17 cellular contexts compared by ENCODE assay signal in the genomic region with DNA sequence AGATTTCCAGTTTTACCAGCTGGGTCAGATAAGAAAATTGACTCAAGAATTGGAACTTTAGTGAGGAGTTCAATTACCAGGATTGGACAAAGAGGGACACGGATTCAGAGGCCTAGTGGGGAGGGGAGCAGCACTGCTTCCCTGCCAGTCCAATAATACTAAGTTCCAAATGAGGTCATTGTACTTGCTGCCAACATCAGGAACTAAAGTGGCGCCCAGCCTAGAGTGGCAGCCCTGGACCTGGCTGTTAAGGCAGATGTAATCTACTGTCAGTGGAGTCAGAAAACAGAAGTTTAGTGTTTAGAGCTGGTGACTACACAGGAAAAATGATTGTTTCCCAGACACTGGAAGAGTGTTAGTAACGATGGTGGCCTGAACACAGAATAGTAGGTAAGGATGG.
"Had no signal": no experiment of that assay in that cellular context is flagged by ENCODE, and none has a peak within 500 bp of the region (broad histone marks: within the 10 kb centered on the region; RNA-seq: fewer than 3 reads in every experiment).

No MANE protein-coding gene starts in this region.

- H3K27ac ChIP-seq: epithelial cell of prostate, neutrophil, prostate gland, SJSA1, testis, WERI-Rb-1 had no signal

- ATAC-seq: activated CD8-positive, alpha-beta T cell treated with anti-CD3 and anti-CD28 coated beads, Interleukin-2, amount 10 ng/mL, durations not matched to agents 7 days and 5 days; effector memory CD8-positive, alpha-beta T cell; stimulated activated naive CD8-positive, alpha-beta T cell treated with anti-CD3 and anti-CD28 coated beads, Interleukin-15, Interleukin-2, amounts not matched to agents 100 U/mL and 50 U/mL, for 24 hours had no signal

- DNase-seq: activated CD4-positive, alpha-beta T cell treated with anti-CD3 and anti-CD28 coated beads for 48 hours; activated CD8-positive, alpha-beta memory T cell treated with anti-CD3 and anti-CD28 coated beads, Interleukin-2, amount 50 U/mL, for 48 hours; activated CD8-positive, alpha-beta T cell treated with anti-CD3 and anti-CD28 coated beads, Interleukin-2, amount 10 ng/mL, durations not matched to agents 7 days and 5 days; activated naive CD4-positive, alpha-beta T cell treated with Interleukin-2 at 50 U/mL for 16 hours; cerebellar nuclear complex; effector memory CD8-positive, alpha-beta T cell; islet precursor cell; naive B cell; stimulated activated CD4-positive, alpha-beta T cell treated with anti-CD3 and anti-CD28 coated beads, Interleukin-4, amount 100 ng/mL, for 1 hour; stimulated activated CD8-positive, alpha-beta memory T cell treated with anti-CD3 and anti-CD28 coated beads, Interleukin-4, amount 100 ng/mL, for 48 hours; stimulated activated naive CD8-positive, alpha-beta T cell treated with anti-CD3 and anti-CD28 coated beads, Interleukin-15, Interleukin-2, amounts not matched to agents 100 U/mL and 50 U/mL, for 24 hours; testis; WERI-Rb-1 had no signal

- H3K4me1 ChIP-seq: prostate gland, SJSA1, testis had no signal

- H3K36me3 ChIP-seq: neutrophil, prostate gland, SJSA1, WERI-Rb-1 had no signal

- H3K27me3 ChIP-seq: neutrophil, SJSA1, testis had no signal

- H3K4me3 ChIP-seq: prostate gland, SJSA1, testis had no signal

- H3K9me3 ChIP-seq: neutrophil, prostate gland, SJSA1, testis had no signal
